In genomic region chrX:8738588-8739189, GRCh38 we compare ENCODE assay signal across 8 cellular contexts. TPM values are rescaled to one million over a fixed set of nuclear protein-coding genes. Genes with fewer than 3 reads are reported as not detected.
DNase-seq lines count a peak whose midpoint lies in the region; ATAC-seq and TF ChIP-seq lines count a peak whose summit lies in the region.

No MANE protein-coding gene starts in this region.

- H4K20me1 ChIP-seq in neural cell (ENCODE audit: insufficient read depth), result no peaks in the 10 kb centered on the region

- H2AFZ ChIP-seq in neural cell (ENCODE audit: low read depth, low read length), result no peak overlapping the region

- H3K27ac Mint-ChIP-seq in effector memory CD8-positive, alpha-beta T cell, result no peak overlapping the region

- H3K9me2 ChIP-seq in neural cell (ENCODE audit: insufficient read depth, low read length), result no peaks in the 10 kb centered on the region

- H3K27me3 ChIP-seq in SJCRH30, result no peaks in the 10 kb centered on the region
- H3K27me3 ChIP-seq in neural cell (ENCODE audit: insufficient read depth, low read depth, low read length), result no peaks in the 10 kb centered on the region

- H3K9me3 ChIP-seq in SJCRH30 (replicated peaks) (no peaks in the 10 kb centered on the region), neural cell (ENCODE audit: low read length) (no peaks in the 10 kb centered on the region)

- H3K27ac ChIP-seq in SJCRH30, result no peak overlapping the region
- no peak overlapping the region for H3K27ac ChIP-seq in neural cell (ENCODE audit: low read length)

- H3K4me3 ChIP-seq in SJCRH30 (no peak overlapping the region), neural cell (ENCODE audit: low read length) (no peak overlapping the region)

- H3K9me3 Mint-ChIP-seq in effector memory CD8-positive, alpha-beta T cell, result no peaks in the 10 kb centered on the region

- DNase-seq in DMS153 treated with DMSO at 0.1 percent for 48 hours (lab: John Stamatoyannopoulos, UW; ENCODE audit: unreplicated experiment) (peak; percentile 13), DMS153 (lab: John Stamatoyannopoulos, UW) (no peak), HK-2 (ENCODE audit: unreplicated experiment) (peak; percentile 17), SJCRH30 (peak; percentile 7 to 59)
- peak; percentile 6 to 12 (median 7) for DNase-seq in effector memory CD8-positive, alpha-beta T cell

- H3K4me3 Mint-ChIP-seq in effector memory CD8-positive, alpha-beta T cell, result no peak overlapping the region

- H3F3A ChIP-seq in neural cell (ENCODE audit: insufficient read depth, low read length, poor library complexity, severe bottlenecking), result no peaks in the 10 kb centered on the region

- no peaks in the 10 kb centered on the region for H3K4me1 Mint-ChIP-seq in effector memory CD8-positive, alpha-beta T cell (ENCODE audit: low read depth in 2 of 2)

- H3K36me3 ChIP-seq in SJCRH30, result no peaks in the 10 kb centered on the region
- no peaks in the 10 kb centered on the region for H3K36me3 ChIP-seq in neural cell (ENCODE audit: insufficient read depth, low read length)

- H3K36me3 Mint-ChIP-seq in effector memory CD8-positive, alpha-beta T cell (ENCODE audit: insufficient read depth), result no peaks in the 10 kb centered on the region

- peak; percentile 75 for TF ChIP-seq CTCF in neural cell (IDR thresholded peaks at IDR 0.05; ENCODE audit: poor library complexity, severe bottlenecking)

- H3K9ac ChIP-seq in neural cell (ENCODE audit: low read length), result no peak overlapping the region

- no peak for TF ChIP-seq EP300 in neural cell (conservative IDR thresholded peaks at IDR 0.05; ENCODE audit: poor library complexity, severe bottlenecking)

- TF ChIP-seq RAD21 in neural cell (conservative IDR thresholded peaks at IDR 0.05), result peak; percentile 78

- H3K79me2 ChIP-seq in neural cell (replicated peaks; ENCODE audit: insufficient read depth, low read length), result no peaks in the 10 kb centered on the region

- no peak overlapping the region for H3K4me2 ChIP-seq in neural cell (ENCODE audit: low read length)

- ATAC-seq in effector memory CD8-positive, alpha-beta T cell (replicated peaks), result no peak
- ATAC-seq in HG03432 (IDR thresholded peaks at IDR 0.05; ENCODE audit: unreplicated experiment) (no peak), HG03565 (IDR thresholded peaks at IDR 0.05; ENCODE audit: unreplicated experiment) (no peak)

- peaks cover 0 to 14% of the 10 kb centered on the region in 2 donors for H3K27me3 Mint-ChIP-seq in effector memory CD8-positive, alpha-beta T cell

- no peaks in the 10 kb centered on the region for H3K4me1 ChIP-seq in SJCRH30

TF ChIP-seq in neural cell, 6 proteins besides CTCF, POLR2A, EP300 and RAD21:
- peak; percentile 83 for TF ChIP-seq SMC3 (conservative IDR thresholded peaks at IDR 0.05; ENCODE audit: poor library complexity)
- TF ChIP-seq POLR2AphosphoS5 (IDR thresholded peaks at IDR 0.05), result no peak

RNA-seq across cellular contexts. Expression of gene ANOS1, which starts 6.8 kb away (rescaled TPM):
- not detected in 2 replicates for total RNA-seq in SJCRH30 (2014; rRNA removed; shearing (Covaris generic))
- 0.72 and 1.4 TPM in 2 replicates for polyA plus RNA-seq in neural cell
- 1.7 and 2.5 TPM in 2 replicates for polyA minus RNA-seq in neural cell
